Comparison of ENCODE assay signal across 8 cellular contexts in genomic region chr19:46955114-46955812, GRCh38.
DNase-seq lines count a peak whose midpoint lies in the region; ATAC-seq and TF ChIP-seq lines count a peak whose summit lies in the region.

No MANE protein-coding gene starts in this region.

- peaks cover 66% of the 10 kb centered on the region for H3K4me1 ChIP-seq in SJSA1 (replicated peaks)
- H3K4me1 ChIP-seq in mesendoderm (ENCODE audit: control insufficient read depth, low read depth, low read length): no peaks in the 10 kb centered on the region
- peaks cover 68% of the 10 kb centered on the region for H3K4me1 ChIP-seq in vagina

- H3K27me3 Mint-ChIP-seq in brain (no peaks in the 10 kb centered on the region), natural killer cell (ENCODE audit: low read depth in 2 of 2) (no peaks in the 10 kb centered on the region)

- H3K27ac ChIP-seq in SJSA1: peak overlapping the region; percentile 46
- no peak overlapping the region for H3K27ac ChIP-seq in mesendoderm (ENCODE audit: low read depth, low read length)
- no peak overlapping the region for H3K27ac ChIP-seq in vagina

- no peak overlapping the region for H3K4ac ChIP-seq in mesendoderm (ENCODE audit: low read depth, low read length)

- H3K9ac ChIP-seq in mesendoderm (ENCODE audit: low read length): no peak overlapping the region

- no peak overlapping the region for H3K18ac ChIP-seq in mesendoderm (ENCODE audit: low read length)

- H3K27ac Mint-ChIP-seq in brain (peak overlapping the region; percentile 31 to 87 (median 44)), natural killer cell (peak overlapping the region; percentile 92 to 93)

- TF ChIP-seq CTCF in GM20000 (IDR thresholded peaks at IDR 0.05; ENCODE audit: extremely low read depth, missing control alignments) (no peak), brain (conservative IDR thresholded peaks at IDR 0.05) (no peak), natural killer cell (IDR thresholded peaks at IDR 0.05) (no peak), vagina (IDR thresholded peaks at IDR 0.05) (no peak)

- peaks cover 64% of the 10 kb centered on the region for H3K4me1 Mint-ChIP-seq in brain
- H3K4me1 Mint-ChIP-seq in natural killer cell: peaks cover 62 to 63% of the 10 kb centered on the region in 2 donors

- no peak overlapping the region for H2AK5ac ChIP-seq in mesendoderm (ENCODE audit: low read length)

- H3K4me2 ChIP-seq in mesendoderm (ENCODE audit: low read length): no peak overlapping the region

- no peak overlapping the region for H4K5ac ChIP-seq in mesendoderm (ENCODE audit: low read length)

- H2BK15ac ChIP-seq in mesendoderm (replicated peaks; ENCODE audit: low read depth): no peak overlapping the region

- no peak overlapping the region for H3K56ac ChIP-seq in mesendoderm (ENCODE audit: low read length)

- H3K4me3 Mint-ChIP-seq in brain (no peak overlapping the region), natural killer cell (peak overlapping the region; percentile 81)

- H3K9me3 Mint-ChIP-seq in brain (no peaks in the 10 kb centered on the region), natural killer cell (no peaks in the 10 kb centered on the region)

- no peak overlapping the region for H2BK5ac ChIP-seq in mesendoderm (ENCODE audit: low read length)

- peak; percentile 36 for DNase-seq in GM20000 (ENCODE audit: low spot score)
- no peak for DNase-seq in SJSA1 (ENCODE audit: low read depth in 1 of 2, low spot score in 2 of 2)
- no peak for DNase-seq in natural killer cell
- DNase-seq in NCI-H2227 (lab: John Stamatoyannopoulos, UW; ENCODE audit: unreplicated experiment): no peak
- DNase-seq in mesendoderm: no peak
- DNase-seq in vagina (ENCODE audit: extremely low spot score in 2 of 2): no peak

- H3K23ac ChIP-seq in mesendoderm (ENCODE audit: low read length): no peak overlapping the region

- no peak for TF ChIP-seq POLR2A in vagina (IDR thresholded peaks at IDR 0.05)

- no peak overlapping the region for H4K8ac ChIP-seq in mesendoderm (ENCODE audit: low read depth, low read length)

- 100% methylated on average over 1 of the region's 9 CpGs for WGBS in mesendoderm (ENCODE audit: extremely low coverage, insufficient coverage, low lambda C conversion rate)

- H2BK120ac ChIP-seq in mesendoderm (ENCODE audit: low read depth, low read length): no peak overlapping the region

- no peaks in the 10 kb centered on the region for H3K27me3 ChIP-seq in SJSA1 (replicated peaks)
- no peaks in the 10 kb centered on the region for H3K27me3 ChIP-seq in mesendoderm (ENCODE audit: insufficient read depth, low read length, poor library complexity)
- H3K27me3 ChIP-seq in vagina: no peaks in the 10 kb centered on the region

- H3K9me3 ChIP-seq in SJSA1 (replicated peaks): no peaks in the 10 kb centered on the region
- no peaks in the 10 kb centered on the region for H3K9me3 ChIP-seq in vagina

- ATAC-seq in natural killer cell (peak; percentile 84 to 86 (median 86)), HG03439 (IDR thresholded peaks at IDR 0.05; ENCODE audit: unreplicated experiment) (no peak)

- H3K4me3 ChIP-seq in SJSA1: no peak overlapping the region
- no peak overlapping the region for H3K4me3 ChIP-seq in mesendoderm (ENCODE audit: low read length)
- H3K4me3 ChIP-seq in vagina: no peak overlapping the region

- H3K36me3 ChIP-seq in SJSA1 (peaks cover 15% of the 10 kb centered on the region; the same call in 1 of the 2 replicates), mesendoderm (ENCODE audit: control insufficient read depth, insufficient read depth, low read length) (no peaks in the 10 kb centered on the region), vagina (no peaks in the 10 kb centered on the region)

- peaks cover 4% of the 10 kb centered on the region for H3K79me2 ChIP-seq in mesendoderm (ENCODE audit: control insufficient read depth, insufficient read depth, low read length)

- intact Hi-C loops in natural killer cell (cut with micrococcal nuclease): loop anchor here (2.0 kb wide), 1 partner anchor 18 kb away; no protein-coding TSS in a partner anchor
- intact Hi-C loops in vagina (cut with DNase I): no loop called here

- H3K36me3 Mint-ChIP-seq in brain: peaks cover 44% of the 10 kb centered on the region
- no peaks in the 10 kb centered on the region for H3K36me3 Mint-ChIP-seq in natural killer cell

- H3K79me1 ChIP-seq in mesendoderm (ENCODE audit: low read length): peaks cover 18% of the 10 kb centered on the region
